ENCODE assay signal across 24 cellular contexts in genomic region chr9:131111186-131111853, GRCh38. TPM values are rescaled to one million over a fixed set of nuclear protein-coding genes. Genes with fewer than 3 reads are reported as not detected.
DNase-seq lines count a peak whose midpoint lies in the region; ATAC-seq and TF ChIP-seq lines count a peak whose summit lies in the region.
"Had no signal": no experiment of that assay in that cellular context is flagged by ENCODE, and none has a peak within 500 bp of the region (broad histone marks: within the 10 kb centered on the region; RNA-seq: fewer than 3 reads in every experiment).

No MANE protein-coding gene starts in this region.

- CTCF ChIA-PET in activated CD4-positive, alpha-beta T cell treated with anti-CD3 and anti-CD28 coated beads for 36 hours (lab: Charles Lee) = interaction anchor here (0.7 to 0.8 kb wide), 3 partner anchors 9 to 1034 kb away, joined by 3 read pairs; no protein-coding TSS in a partner anchor

- no peak overlapping the region for H3K27ac Mint-ChIP-seq in activated CD4-positive, alpha-beta T cell treated with anti-CD3 and anti-CD28 coated beads for 36 hours
- H3K27ac Mint-ChIP-seq: activated CD8-positive, alpha-beta memory T cell treated with anti-CD3 and anti-CD28 coated beads, Interleukin-2, amount 10 ng/mL, durations not matched to agents 7 days and 5 days; CD4-positive, CD25-positive, alpha-beta regulatory T cell; IgD-negative memory B cell; mesothelial cell of epicardium; stimulated activated effector memory CD8-positive, alpha-beta T cell treated with anti-CD3 and anti-CD28 coated beads, Interleukin-12 subunit alpha, Interleukin-12 subunit beta, amount 100 ng/mL, for 72 hours; T-helper 17 cell had no signal

- TF ChIP-seq POLR2A in NB4 (IDR thresholded peaks at IDR 0.05; ENCODE audit: extremely low read depth, insufficient read length) (no peak), ovary (IDR thresholded peaks at IDR 0.05) (no peak)

- H3K4me3 Mint-ChIP-seq in activated CD4-positive, alpha-beta T cell treated with anti-CD3 and anti-CD28 coated beads for 36 hours = no peak overlapping the region
- H3K4me3 Mint-ChIP-seq: activated CD8-positive, alpha-beta memory T cell treated with anti-CD3 and anti-CD28 coated beads, Interleukin-2, amount 10 ng/mL, durations not matched to agents 7 days and 5 days; IgD-negative memory B cell; mesothelial cell of epicardium; stimulated activated effector memory CD8-positive, alpha-beta T cell treated with anti-CD3 and anti-CD28 coated beads, Interleukin-12 subunit alpha, Interleukin-12 subunit beta, amount 100 ng/mL, for 72 hours; T-helper 17 cell had no signal

- peaks cover 12% of the 10 kb centered on the region for H3K4me1 ChIP-seq in mesodermal cell (ENCODE audit: control insufficient read depth, insufficient read depth, low read length, poor library complexity, severe bottlenecking)
- H3K4me1 ChIP-seq in ovary (ENCODE audit: insufficient read depth) = no peaks in the 10 kb centered on the region
- H3K4me1 ChIP-seq: body of pancreas, transverse colon had no signal

- TF ChIP-seq EP300 in ovary (IDR thresholded peaks at IDR 0.05) = no peak

- H3K4me1 Mint-ChIP-seq in activated CD4-positive, alpha-beta T cell treated with anti-CD3 and anti-CD28 coated beads for 36 hours = no peaks in the 10 kb centered on the region
- H3K4me1 Mint-ChIP-seq: activated CD8-positive, alpha-beta memory T cell treated with anti-CD3 and anti-CD28 coated beads, Interleukin-2, amount 10 ng/mL, durations not matched to agents 7 days and 5 days; CD4-positive, CD25-positive, alpha-beta regulatory T cell; IgD-negative memory B cell; mesothelial cell of epicardium; stimulated activated effector memory CD8-positive, alpha-beta T cell treated with anti-CD3 and anti-CD28 coated beads, Interleukin-12 subunit alpha, Interleukin-12 subunit beta, amount 100 ng/mL, for 72 hours; T-helper 17 cell had no signal

- H3K27ac ChIP-seq in dorsolateral prefrontal cortex (peak overlapping the region; percentile 30 to 99 (median 96)), mesodermal cell (ENCODE audit: low read depth, low read length, severe bottlenecking) (peak overlapping the region; percentile 84), ovary (no peak overlapping the region)
- H3K27ac ChIP-seq: body of pancreas, transverse colon had no signal

- POLR2A ChIA-PET in activated CD4-positive, alpha-beta T cell treated with anti-CD3 and anti-CD28 coated beads for 36 hours (lab: Charles Lee) = no interaction called here

- H3K27me3 ChIP-seq in dorsolateral prefrontal cortex (peaks cover 0 to 4% (median 0%) of the 10 kb centered on the region in 45 donors), ovary (no peaks in the 10 kb centered on the region)
- H3K27me3 ChIP-seq: body of pancreas, transverse colon had no signal

- H3K9me3 ChIP-seq in mesodermal cell (ENCODE audit: control insufficient read depth, low read length) = no peaks in the 10 kb centered on the region
- H3K9me3 ChIP-seq in ovary = no peaks in the 10 kb centered on the region
- H3K9me3 ChIP-seq: A549, body of pancreas, transverse colon had no signal

- H3K9me3 Mint-ChIP-seq in activated CD4-positive, alpha-beta T cell treated with anti-CD3 and anti-CD28 coated beads for 36 hours (ENCODE audit: low read depth) = no peaks in the 10 kb centered on the region
- H3K9me3 Mint-ChIP-seq: IgD-negative memory B cell; mesothelial cell of epicardium; stimulated activated effector memory CD8-positive, alpha-beta T cell treated with anti-CD3 and anti-CD28 coated beads, Interleukin-12 subunit alpha, Interleukin-12 subunit beta, amount 100 ng/mL, for 72 hours had no signal

- peak; percentile 3 for DNase-seq in AG20443 (ENCODE audit: low spot score)
- peak; percentile 43 for DNase-seq in NB4 (ENCODE audit: low read depth)
- DNase-seq in dorsolateral prefrontal cortex = peak in 2 of 10 donors; percentile 20 to 55
- DNase-seq in ovary = no peak
- DNase-seq in MV-4-11 (lab: John Stamatoyannopoulos, UW) = no peak
- no peak for DNase-seq in activated CD4-positive, alpha-beta T cell treated with anti-CD3 and anti-CD28 coated beads for 36 hours
- DNase-seq: activated CD4-positive, CD25-positive, alpha-beta regulatory T cell; activated CD8-positive, alpha-beta memory T cell treated with anti-CD3 and anti-CD28 coated beads, Interleukin-2, amount 10 ng/mL, durations not matched to agents 7 days and 5 days; activated gamma-delta T cell treated with Interleukin-2 at 50 U/mL for 16 hours; body of pancreas; CD4-positive, CD25-positive, alpha-beta regulatory T cell; NCI-H1105; NCI-H2171; small intestine; T-helper 17 cell; transverse colon had no signal

- no peak for TF ChIP-seq CTCF in NB4 (IDR thresholded peaks at IDR 0.05; ENCODE audit: low read depth, low read length)
- no peak for TF ChIP-seq CTCF in dorsolateral prefrontal cortex (IDR thresholded peaks at IDR 0.05 in 54 of 56, conservative IDR thresholded peaks at IDR 0.05 in 2 of 56; ENCODE audit: low read depth in 1 of 56, partially characterized antibody in 56 of 56)
- no peak for TF ChIP-seq CTCF in ovary (IDR thresholded peaks at IDR 0.05)

- intact Hi-C loops in dorsolateral prefrontal cortex (cut with DNase I) (loop anchor here (2.0 to 5.0 kb wide), 2 partner anchors 15 to 54 kb away; partner anchors contain the start of gene AIF1L (in 1 of the 2)), ovary (cut with DNase I) (no loop called here)
- intact Hi-C loops in activated CD4-positive, alpha-beta T cell treated with anti-CD3 and anti-CD28 coated beads for 36 hours (cut with DNase I, micrococcal nuclease) = no loop called here

- H3K36me3 ChIP-seq in mesodermal cell (ENCODE audit: control insufficient read depth, insufficient read depth, low read length) (no peaks in the 10 kb centered on the region), ovary (no peaks in the 10 kb centered on the region)
- H3K36me3 ChIP-seq: transverse colon had no signal

- no peaks in the 10 kb centered on the region for H3K36me3 Mint-ChIP-seq in activated CD4-positive, alpha-beta T cell treated with anti-CD3 and anti-CD28 coated beads for 36 hours (ENCODE audit: low read depth)
- H3K36me3 Mint-ChIP-seq: activated CD8-positive, alpha-beta memory T cell treated with anti-CD3 and anti-CD28 coated beads, Interleukin-2, amount 10 ng/mL, durations not matched to agents 7 days and 5 days; CD4-positive, CD25-positive, alpha-beta regulatory T cell; IgD-negative memory B cell; mesothelial cell of epicardium; stimulated activated effector memory CD8-positive, alpha-beta T cell treated with anti-CD3 and anti-CD28 coated beads, Interleukin-12 subunit alpha, Interleukin-12 subunit beta, amount 100 ng/mL, for 72 hours had no signal

- H3K27me3 Mint-ChIP-seq in activated CD4-positive, alpha-beta T cell treated with anti-CD3 and anti-CD28 coated beads for 36 hours = no peaks in the 10 kb centered on the region

- H3K4me3 ChIP-seq in NB4 (ENCODE audit: low read depth, low read length) (no peak overlapping the region), dorsolateral prefrontal cortex (peak overlapping the region in 21 of 59 donors; percentile 4 to 46 (median 33)), mesodermal cell (ENCODE audit: extremely low read depth, insufficient read depth, low read length, poor library complexity, severe bottlenecking) (no peak overlapping the region), ovary (no peak overlapping the region)
- H3K4me3 ChIP-seq: A549, body of pancreas, transverse colon had no signal

- 58 to 59% methylated on average over 7 to 9 of the region's 10 CpGs for WGBS in mesodermal cell (ENCODE audit: insufficient coverage in 2 of 2), 2 experiments
- 60 to 65% (median 60%) methylated on average over 10 of the region's 10 CpGs for WGBS in ovary, 3 donors

- no peak for ATAC-seq in GM18868 (IDR thresholded peaks at IDR 0.05; ENCODE audit: unreplicated experiment)
- ATAC-seq in activated CD4-positive, alpha-beta T cell treated with anti-CD3 and anti-CD28 coated beads for 36 hours = no peak
- ATAC-seq: activated CD8-positive, alpha-beta memory T cell treated with anti-CD3 and anti-CD28 coated beads, Interleukin-2, amount 10 ng/mL, durations not matched to agents 7 days and 5 days; body of pancreas; HCT116; Right ventricle myocardium inferior; stimulated activated effector memory CD8-positive, alpha-beta T cell treated with anti-CD3 and anti-CD28 coated beads, Interleukin-12 subunit alpha, Interleukin-12 subunit beta, amount 100 ng/mL, for 72 hours; T-helper 17 cell had no signal

RNA-seq across cellular contexts. Expression of gene NUP214, which starts 14.1 kb away (rescaled TPM):
- total RNA-seq in dorsolateral prefrontal cortex = 10 to 100 TPM; 37.9 to 85.0 (median 52.8) TPM
- polyA plus RNA-seq in mesodermal cell (2013, experiment 1 of 2) = 25.9 TPM
- 20.7 TPM for polyA plus RNA-seq in mesodermal cell (2013, experiment 2 of 2)
- 10 to 100 TPM; 33.7 to 55.0 (median 46.6) TPM for total RNA-seq in ovary
- polyA plus RNA-seq in ovary = 10 to 100 TPM; 25.0 to 60.7 TPM
- total RNA-seq in activated CD4-positive, alpha-beta T cell treated with anti-CD3 and anti-CD28 coated beads for 36 hours = 10 to 100 TPM; 61.4 to 97.7 TPM

RNA-seq across cellular contexts. Expression of gene AIF1L, which starts 15.0 kb away (rescaled TPM):
- total RNA-seq in dorsolateral prefrontal cortex (100 to 1,000 TPM in 30 of 120 experiments, 10 to 100 TPM in 90; 23.4 to 303 (median 71.6) TPM), ovary (10 to 100 TPM in 2 of 7 donors, 1 to 10 TPM in 5; 2.4 to 16.1 (median 6.1) TPM)
- polyA plus RNA-seq in mesodermal cell (2013, experiment 1 of 2) = 19.9 TPM
- polyA plus RNA-seq in mesodermal cell (2013, experiment 2 of 2) = 16.4 TPM
- polyA plus RNA-seq in ovary = 10 to 100 TPM; 10.4 to 35.6 TPM
- total RNA-seq in activated CD4-positive, alpha-beta T cell treated with anti-CD3 and anti-CD28 coated beads for 36 hours = 1 to 10 TPM; 1.0 to 1.4 TPM
- polyA plus RNA-seq: CD4-positive, CD25-positive, alpha-beta regulatory T cell; IgD-negative memory B cell had no signal

Comparison
In these comparisons a context has a peak if more than half of its experiments do, and no peak if none do; other contexts are left out.
1. DNase-seq: peak in AG20443 (single experiment) and NB4 (single experiment); none in ovary (0 of 5), MV-4-11 (single experiment) and activated CD4-positive, alpha-beta T cell treated with anti-CD3 and anti-CD28 coated beads for 36 hours (single experiment).
2. H3K27ac ChIP-seq: peak in dorsolateral prefrontal cortex (59 of 59) and mesodermal cell (single experiment); none in ovary (0 of 2).
3. intact Hi-C loops: an anchor here in dorsolateral prefrontal cortex (2.0 to 5.0 kb wide); none called in ovary and activated CD4-positive, alpha-beta T cell treated with anti-CD3 and anti-CD28 coated beads for 36 hours.